Comparison of ENCODE assay signal across 9 cellular contexts in genomic region chr2:177241771-177242135, GRCh38. TPM values are rescaled to one million over a fixed set of nuclear protein-coding genes. Genes with fewer than 3 reads are reported as not detected.
DNase-seq lines count a peak whose midpoint lies in the region; ATAC-seq, FAIRE-seq and TF ChIP-seq lines count a peak whose summit lies in the region.
"Had no signal": no experiment of that assay in that cellular context is flagged by ENCODE, and none has a peak within 500 bp of the region (broad histone marks: within the 10 kb centered on the region; RNA-seq: fewer than 3 reads in every experiment).

No MANE protein-coding gene starts in this region.

- H3K4me1 ChIP-seq in SJCRH30 (peaks cover 45% of the 10 kb centered on the region), endodermal cell (ENCODE audit: control insufficient read depth, insufficient read depth, low read length) (peaks cover 8% of the 10 kb centered on the region), pancreas (peaks cover 58 to 93% (median 72%) of the 10 kb centered on the region in 3 donors)

- no peak for TF ChIP-seq CTCF in CD4-positive, alpha-beta T cell (IDR thresholded peaks at IDR 0.05)
- TF ChIP-seq CTCF in endodermal cell (conservative IDR thresholded peaks at IDR 0.05) (no peak), pancreas (IDR thresholded peaks at IDR 0.05) (no peak)

- WGBS in endodermal cell (ENCODE audit: insufficient coverage in 1 of 2, insufficient read length in 1 of 2), 2 experiments = 60 to 96% methylated on average over 1 of the region's 1 CpG
- 59 to 61% methylated on average over 1 of the region's 1 CpG for WGBS in pancreas, 2 donors

- no peak for ATAC-seq in CD4-positive, alpha-beta T cell (ENCODE audit: poor library complexity)
- peak in 3 of 4 donors; percentile 1 to 4 (median 2) for ATAC-seq in pancreas
- ATAC-seq in GM19467 (IDR thresholded peaks at IDR 0.05; ENCODE audit: unreplicated experiment) = no peak

- DNase-seq in CD4-positive, alpha-beta T cell = no peak
- DNase-seq in SJCRH30 (no peak), endodermal cell (no peak), pancreas (no peak), SIG-M5 (lab: John Stamatoyannopoulos, UW) (no peak), HPDE6-E6E7 (ENCODE audit: extremely low spot score) (no peak), GM12892 (ENCODE audit: insufficient read length) (no peak)
- DNase-seq: T-helper 9 cell had no signal

- H3K36me3 ChIP-seq in SJCRH30 (peaks cover under 1% of the 10 kb centered on the region; the same call in 1 of the 2 replicates), endodermal cell (ENCODE audit: control insufficient read depth, insufficient read depth, low read length) (peaks cover 11% of the 10 kb centered on the region), pancreas (no peaks in the 10 kb centered on the region)

- CTCF ChIA-PET in CD4-positive, alpha-beta T cell (lab: Charles Lee) = interaction anchor here (2.8 to 6.5 kb wide), 2 partner anchors 8 to 22 kb away, joined by 10 to 46 read pairs; partner anchors contain the start of gene NFE2L2

- peak overlapping the region; percentile 66 for H3K4me3 Mint-ChIP-seq in CD4-positive, alpha-beta T cell
- no peak overlapping the region for H3K4me3 Mint-ChIP-seq in endodermal cell

- H3K4me3 ChIP-seq in SJCRH30 (peak overlapping the region; percentile 41), endodermal cell (ENCODE audit: low read length) (no peak overlapping the region), pancreas (peak overlapping the region in 2 of 4 donors; percentile 5 to 27)

- no peak for TF ChIP-seq POLR2A in GM12892 (IDR thresholded peaks at IDR 0.05; ENCODE audit: low read depth, low read length)

- FAIRE-seq in pancreas (lab: Jason Lieb, UNC) = no peak
- no peak for FAIRE-seq in GM12892 (lab: Jason Lieb, UNC)

- no peak overlapping the region for H3K9ac ChIP-seq in endodermal cell (ENCODE audit: extremely low read depth, low read length, poor library complexity, severe bottlenecking)

- POLR2A ChIA-PET in CD4-positive, alpha-beta T cell (lab: Charles Lee) = interaction anchor here (1.1 to 7.7 kb wide), 3 partner anchors 11 to 29 kb away, joined by 4 to 118 read pairs (median 5); partner anchors contain the start of genes HNRNPA3 and NFE2L2

- intact Hi-C loops in CD4-positive, alpha-beta T cell (cut with DNase I, micrococcal nuclease) = loop anchor here in 1 of 2 experiments (1.0 to 2.0 kb wide), 2 partner anchors 15 to 22 kb away; no protein-coding TSS in a partner anchor
- intact Hi-C loops in pancreas (cut with DNase I) = no loop called here

- no peaks in the 10 kb centered on the region for H3K9me3 Mint-ChIP-seq in CD4-positive, alpha-beta T cell
- no peaks in the 10 kb centered on the region for H3K9me3 Mint-ChIP-seq in endodermal cell

- H3K36me3 Mint-ChIP-seq in CD4-positive, alpha-beta T cell (ENCODE audit: low read depth) = peaks cover 62% of the 10 kb centered on the region
- peaks cover 5% of the 10 kb centered on the region for H3K36me3 Mint-ChIP-seq in endodermal cell (ENCODE audit: low read depth)

- H3K27ac ChIP-seq in CD4-positive, alpha-beta T cell (ENCODE audit: low read depth, low read length) = peak overlapping the region; percentile 19
- peak overlapping the region; percentile 74 for H3K27ac ChIP-seq in SJCRH30
- no peak overlapping the region for H3K27ac ChIP-seq in endodermal cell (ENCODE audit: low read depth, low read length)
- peak overlapping the region; percentile 56 to 93 (median 76) for H3K27ac ChIP-seq in pancreas

- H3K4me1 Mint-ChIP-seq in CD4-positive, alpha-beta T cell (ENCODE audit: low read depth) = peaks cover 88% of the 10 kb centered on the region
- peaks cover 37% of the 10 kb centered on the region for H3K4me1 Mint-ChIP-seq in endodermal cell

- H3K9me3 ChIP-seq in CD4-positive, alpha-beta T cell (ENCODE audit: control insufficient read depth, low read length) = no peaks in the 10 kb centered on the region
- no peaks in the 10 kb centered on the region for H3K9me3 ChIP-seq in SJCRH30 (replicated peaks)
- H3K9me3 ChIP-seq in endodermal cell (ENCODE audit: control insufficient read depth, low read length) = no peaks in the 10 kb centered on the region
- no peaks in the 10 kb centered on the region for H3K9me3 ChIP-seq in pancreas

- H3K27ac Mint-ChIP-seq in CD4-positive, alpha-beta T cell = peak overlapping the region; percentile 84
- H3K27ac Mint-ChIP-seq in endodermal cell = peak overlapping the region; percentile 69

- H3K27me3 ChIP-seq in CD4-positive, alpha-beta T cell (ENCODE audit: control insufficient read depth, insufficient read depth, low read length) = no peaks in the 10 kb centered on the region
- H3K27me3 ChIP-seq in SJCRH30 (no peaks in the 10 kb centered on the region), endodermal cell (ENCODE audit: control insufficient read depth, insufficient read depth, low read length, poor library complexity, severe bottlenecking) (no peaks in the 10 kb centered on the region), pancreas (no peaks in the 10 kb centered on the region)

- no peaks in the 10 kb centered on the region for H3K27me3 Mint-ChIP-seq in CD4-positive, alpha-beta T cell
- H3K27me3 Mint-ChIP-seq in endodermal cell (ENCODE audit: insufficient read depth) = no peaks in the 10 kb centered on the region

RNA-seq across cellular contexts. Expression of gene NFE2L2, which starts 22.8 kb away (rescaled TPM):
- total RNA-seq in CD4-positive, alpha-beta T cell = 10 to 100 TPM; 53.3 to 57.8 TPM
- total RNA-seq in SJCRH30 (2014; rRNA removed; shearing (Covaris generic)) = 40.2 and 47.7 TPM in 2 replicates
- total RNA-seq in endodermal cell = 10 to 100 TPM; 59.0 to 59.1 TPM
- 46.2 TPM for polyA plus RNA-seq in endodermal cell (2013, experiment 1 of 2)
- polyA plus RNA-seq in endodermal cell (2013, experiment 2 of 2) = 49.2 TPM
- total RNA-seq in pancreas = 10 to 100 TPM; 20.8 to 48.4 (median 31.4) TPM
- 10 to 100 TPM; 22.5 to 33.4 TPM for polyA plus RNA-seq in pancreas
- 26.9 TPM for polyA plus RNA-seq in GM12892 (2012; ENCODE audit: missing spikeins)

RNA-seq across cellular contexts. Expression of gene HNRNPA3, which starts 29.2 kb away (rescaled TPM):
- total RNA-seq in CD4-positive, alpha-beta T cell = 100 to 1,000 TPM; 162 to 167 TPM
- 148 and 159 TPM in 2 replicates for total RNA-seq in SJCRH30 (2014; rRNA removed; shearing (Covaris generic))
- 100 to 1,000 TPM; 323 to 413 TPM for total RNA-seq in endodermal cell
- polyA plus RNA-seq in endodermal cell (2013, experiment 1 of 2) = 370 TPM
- 361 TPM for polyA plus RNA-seq in endodermal cell (2013, experiment 2 of 2)
- 10 to 100 TPM; 30.3 to 79.1 (median 65.3) TPM for total RNA-seq in pancreas
- polyA plus RNA-seq in pancreas = 10 to 100 TPM; 87.9 to 96.8 TPM
- polyA plus RNA-seq in GM12892 (2012; ENCODE audit: missing spikeins) = 303 TPM

Comparison
In these comparisons a context has a peak if more than half of its experiments do, and no peak if none do; other contexts are left out.
1. ATAC-seq: peak in pancreas (3 of 4); none in CD4-positive, alpha-beta T cell (single experiment) and GM19467 (single experiment).